In genomic region chr5:110112355-110112754, GRCh38 we compare ENCODE assay signal across 19 cellular contexts.
DNase-seq lines count a peak whose midpoint lies in the region; ATAC-seq and TF ChIP-seq lines count a peak whose summit lies in the region.
"Had no signal": no experiment of that assay in that cellular context is flagged by ENCODE, and none has a peak within 500 bp of the region (broad histone marks: within the 10 kb centered on the region; RNA-seq: fewer than 3 reads in every experiment).

No MANE protein-coding gene starts in this region.

- H3K9me3 Mint-ChIP-seq in MCF 10A (ENCODE audit: unreplicated experiment): no peaks in the 10 kb centered on the region
- peaks cover 6% of the 10 kb centered on the region for H3K9me3 Mint-ChIP-seq in activated CD4-positive, alpha-beta T cell treated with anti-CD3 and anti-CD28 coated beads for 36 hours (ENCODE audit: low read depth)

- H3K36me3 Mint-ChIP-seq in MCF 10A (ENCODE audit: insufficient read depth, unreplicated experiment): no peaks in the 10 kb centered on the region
- no peaks in the 10 kb centered on the region for H3K36me3 Mint-ChIP-seq in activated CD4-positive, alpha-beta T cell treated with anti-CD3 and anti-CD28 coated beads for 36 hours (ENCODE audit: low read depth)
- H3K36me3 Mint-ChIP-seq: CD14-positive monocyte; CD4-positive, alpha-beta memory T cell had no signal

- H3K4me1 ChIP-seq in mammary epithelial cell (ENCODE audit: insufficient read depth, low read length): no peaks in the 10 kb centered on the region

- intact Hi-C loops in mammary epithelial cell (cut with micrococcal nuclease) (no loop called here), MCF 10A (cut with micrococcal nuclease) (no loop called here)
- intact Hi-C loops in activated CD4-positive, alpha-beta T cell treated with anti-CD3 and anti-CD28 coated beads for 36 hours (cut with DNase I, micrococcal nuclease): no loop called here

- ATAC-seq in activated CD4-positive, alpha-beta T cell treated with anti-CD3 and anti-CD28 coated beads for 36 hours: no peak
- ATAC-seq: HCT116 had no signal

- H3K4me3 Mint-ChIP-seq in MCF 10A (ENCODE audit: unreplicated experiment): no peak overlapping the region
- H3K4me3 Mint-ChIP-seq in activated CD4-positive, alpha-beta T cell treated with anti-CD3 and anti-CD28 coated beads for 36 hours: no peak overlapping the region
- H3K4me3 Mint-ChIP-seq: CD14-positive monocyte; CD4-positive, alpha-beta memory T cell; HFFc6 had no signal

- no peak overlapping the region for H3K27ac Mint-ChIP-seq in MCF 10A (ENCODE audit: low read depth, unreplicated experiment)
- H3K27ac Mint-ChIP-seq in activated CD4-positive, alpha-beta T cell treated with anti-CD3 and anti-CD28 coated beads for 36 hours: no peak overlapping the region
- H3K27ac Mint-ChIP-seq: CD14-positive monocyte; CD4-positive, alpha-beta memory T cell; HFFc6 had no signal

- dilution Hi-C loops in mammary epithelial cell (cut with HindIII; ENCODE audit: low sequenced_read_pairs): no loop called here

- no peaks in the 10 kb centered on the region for H3K36me3 ChIP-seq in mammary epithelial cell (ENCODE audit: insufficient read depth, low read length)
- H3K36me3 ChIP-seq: BLaER1 had no signal

- no peaks in the 10 kb centered on the region for H3K4me1 Mint-ChIP-seq in MCF 10A (ENCODE audit: insufficient read depth, unreplicated experiment)
- peaks cover 5% of the 10 kb centered on the region for H3K4me1 Mint-ChIP-seq in activated CD4-positive, alpha-beta T cell treated with anti-CD3 and anti-CD28 coated beads for 36 hours
- H3K4me1 Mint-ChIP-seq: CD14-positive monocyte had no signal

- no peaks in the 10 kb centered on the region for H3K27me3 ChIP-seq in mammary epithelial cell (ENCODE audit: insufficient read depth, low read length)
- H3K27me3 ChIP-seq: BLaER1 had no signal

- H3K27ac ChIP-seq in mammary epithelial cell (ENCODE audit: insufficient read depth, low read depth, low read length): no peak overlapping the region
- H3K27ac ChIP-seq: BLaER1 had no signal

- H3K9ac ChIP-seq in mammary epithelial cell (ENCODE audit: insufficient read depth, low read length): no peak overlapping the region
- H3K9ac ChIP-seq: BLaER1 had no signal

- H3K9me3 ChIP-seq in mammary epithelial cell (replicated peaks; ENCODE audit: insufficient read depth, low read length): no peaks in the 10 kb centered on the region

- CTCF ChIA-PET in mammary epithelial cell (lab: Charles Lee; ENCODE audit: low non-redundant PET): no interaction called here
- CTCF ChIA-PET in MCF 10A (lab: Yijun Ruan, JAX): no interaction called here
- CTCF ChIA-PET in activated CD4-positive, alpha-beta T cell treated with anti-CD3 and anti-CD28 coated beads for 36 hours (lab: Charles Lee): no interaction called here

- no peak overlapping the region for H2AFZ ChIP-seq in mammary epithelial cell (ENCODE audit: low read depth, low read length)

- no peaks in the 10 kb centered on the region for H3K27me3 Mint-ChIP-seq in MCF 10A (ENCODE audit: insufficient read depth, unreplicated experiment)
- H3K27me3 Mint-ChIP-seq in activated CD4-positive, alpha-beta T cell treated with anti-CD3 and anti-CD28 coated beads for 36 hours: no peaks in the 10 kb centered on the region

- no peak overlapping the region for H3K4me3 ChIP-seq in mammary epithelial cell (replicated peaks in 1 of 3; ENCODE audit: insufficient read depth in 1 of 3, low read depth in 2 of 3, low read length in 3 of 3)
- H3K4me3 ChIP-seq: BLaER1 had no signal

- DNase-seq in mammary epithelial cell (peak; percentile 6), MCF 10A (ENCODE audit: unreplicated experiment) (no peak), RPMI7951 (ENCODE audit: low read depth) (peak; percentile 6), kidney tubule cell (ENCODE audit: low spot score) (peak; percentile 47), NCI-H69 (lab: John Stamatoyannopoulos, UW) (no peak), NCI-H524 treated with DMSO at 0.1 percent for 48 hours (lab: John Stamatoyannopoulos, UW) (no peak)
- no peak for DNase-seq in activated CD4-positive, alpha-beta T cell treated with anti-CD3 and anti-CD28 coated beads for 36 hours
- DNase-seq: 8988T; CD4-positive, alpha-beta memory T cell; DMS153; DND-41; GDM1; GOT3; H7; HFFc6; IMR-90 had no signal

- no TSS peak for BruUV-seq in mammary epithelial cell (replicated peaks; lab: Mats Ljungman, UMichigan)
- BruUV-seq in MCF 10A (replicated peaks; lab: Mats Ljungman, UMichigan): no TSS peak

- POLR2A ChIA-PET in MCF 10A (lab: Yijun Ruan, JAX): no interaction called here
- POLR2A ChIA-PET in activated CD4-positive, alpha-beta T cell treated with anti-CD3 and anti-CD28 coated beads for 36 hours (lab: Charles Lee): no interaction called here

- no peaks in the 10 kb centered on the region for H4K20me1 ChIP-seq in mammary epithelial cell (ENCODE audit: insufficient read depth, low read length)
- H4K20me1 ChIP-seq: BLaER1 had no signal

- no peak for TF ChIP-seq CTCF in mammary epithelial cell (conservative IDR thresholded peaks at IDR 0.05 in 1 of 2, IDR thresholded peaks at IDR 0.05 in 1 of 2; ENCODE audit: extremely low read depth in 1 of 2, insufficient read depth in 1 of 2, low read depth in 1 of 2, low read length in 2 of 2)
- no peak for TF ChIP-seq CTCF in MCF 10A (IDR thresholded peaks at IDR 0.05; ENCODE audit: unreplicated experiment)

- H3K79me2 ChIP-seq in mammary epithelial cell (ENCODE audit: insufficient read depth, low read length): no peaks in the 10 kb centered on the region

- in situ Hi-C loops in mammary epithelial cell (cut with MboI; ENCODE audit: low sequenced_read_pairs in 2 of 2): no loop called here

- H3K4me2 ChIP-seq in mammary epithelial cell (ENCODE audit: insufficient read depth, low read depth, low read length): no peak overlapping the region
- H3K4me2 ChIP-seq: BLaER1 had no signal

Comparison
In these comparisons a context has a peak if more than half of its experiments do, and no peak if none do; other contexts are left out.
1. DNase-seq: peak in mammary epithelial cell (single experiment), RPMI7951 (single experiment) and kidney tubule cell (single experiment); none in MCF 10A (single experiment), NCI-H69 (single experiment), activated CD4-positive, alpha-beta T cell treated with anti-CD3 and anti-CD28 coated beads for 36 hours (single experiment) and NCI-H524 treated with DMSO at 0.1 percent for 48 hours (single experiment).